In the genomic region with DNA sequence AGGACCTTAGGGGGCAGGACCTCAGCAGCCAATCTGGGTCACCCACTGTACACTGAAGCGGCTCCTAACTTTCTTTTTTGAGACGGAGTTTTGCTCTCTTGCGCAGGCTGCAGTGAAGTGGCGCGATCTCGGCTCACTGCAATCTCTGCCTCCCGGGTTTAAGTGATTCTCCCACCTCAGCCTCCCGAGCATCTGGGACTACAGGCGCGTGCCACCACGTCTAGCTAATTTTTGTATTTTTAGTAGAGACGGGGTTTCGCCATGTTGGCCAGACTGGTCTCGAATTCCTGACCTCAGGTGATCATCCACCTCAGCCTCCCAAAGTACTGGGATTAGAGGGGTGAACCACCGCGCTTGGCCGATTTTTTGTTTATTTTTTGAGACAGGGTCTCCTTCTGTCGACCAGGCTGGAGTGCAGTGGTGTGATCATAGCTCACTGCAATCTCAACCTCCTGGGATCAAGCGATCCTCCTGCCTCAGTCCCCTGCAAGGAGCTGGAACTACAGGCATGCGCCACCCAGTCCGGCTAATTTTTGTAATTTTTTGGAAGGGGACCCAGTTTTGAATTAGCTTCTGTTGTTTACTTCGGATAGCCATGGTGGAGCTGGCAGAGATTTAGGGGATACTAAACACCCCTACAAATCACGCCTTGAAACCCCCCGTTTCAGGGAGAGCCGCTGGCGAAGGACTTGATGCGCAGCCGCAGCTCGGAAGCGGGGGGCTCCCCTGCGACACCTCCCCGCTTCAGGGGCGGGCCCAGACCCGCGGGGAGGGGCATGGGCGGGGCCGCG, we compare ENCODE assay signal across 8 cellular contexts. TPM values are rescaled to one million over a fixed set of nuclear protein-coding genes. Genes with fewer than 3 reads are reported as not detected.
DNase-seq lines count a peak whose midpoint lies in the region; ATAC-seq, FAIRE-seq and TF ChIP-seq lines count a peak whose summit lies in the region.

No MANE protein-coding gene starts in this region.

- 39% methylated on average over 34 of the region's 38 CpGs for WGBS in GM12878 (ENCODE audit: insufficient coverage, insufficient replicate concordance, low lambda C conversion rate, missing lambda C conversion rate)
- 39% methylated on average over 23 of the region's 38 CpGs for WGBS in right lobe of liver (ENCODE audit: insufficient coverage, low coverage, low lambda C conversion rate, missing lambda C conversion rate)
- 36 to 62% methylated on average over 25 to 38 of the region's 38 CpGs for WGBS in upper lobe of left lung, 2 donors

- DNase-seq in Right ventricle myocardium inferior (ENCODE audit: missing footprints) (peak; percentile 92), cardiac septum (ENCODE audit: low spot score) (no peak), GM12878 (ENCODE audit: low read depth, low spot score) (no peak), right lobe of liver (no peak), upper lobe of left lung (no peak), KBM-7 (no peak), NCI-H345 treated with DMSO at 0.1 percent for 48 hours (lab: John Stamatoyannopoulos, UW; ENCODE audit: unreplicated experiment) (no peak)
- DNase-seq in activated CD4-positive, alpha-beta T cell treated with anti-CD3 and anti-CD28 coated beads for 1 hour = no peak

- TF ChIP-seq EP300 in GM12878 (IDR thresholded peaks at IDR 0.05; ENCODE audit: borderline replicate concordance in 1 of 2, control insufficient read depth in 1 of 2, low read depth in 2 of 2, low read length in 2 of 2) (no peak), upper lobe of left lung (IDR thresholded peaks at IDR 0.05) (no peak)

- BruUV-seq in GM12878 (replicated peaks; lab: Mats Ljungman, UMichigan) = no TSS peak

- peak overlapping the region; percentile 85 for H2AFZ ChIP-seq in GM12878 (ENCODE audit: control insufficient read depth, low read depth, low read length)

- POLR2A ChIA-PET in GM12878 (lab: Charles Lee) = interaction anchor here (0.6 to 4.8 kb wide), 13 partner anchors 16 to 409 kb away, joined by 3 to 30 read pairs (median 3); a partner anchor contains a TSS

- CTCF ChIA-PET in GM12878 (lab: Yijun Ruan, JAX) = interaction anchor here (0.8 to 18.5 kb wide), 10 partner anchors 8 to 288 kb away, joined by 3 to 206 read pairs (median 4); a partner anchor contains a TSS

- H3K27ac ChIP-seq in GM12878 (ENCODE audit: control insufficient read depth, insufficient read depth) (peak overlapping the region; percentile 97), right lobe of liver (peak overlapping the region; percentile 91 to 99 (median 92)), upper lobe of left lung (peak overlapping the region; percentile 95 to 99 (median 98))

- ATAC-seq in Right ventricle myocardium inferior (no peak), GM12878 (no peak), right lobe of liver (no peak), upper lobe of left lung (ENCODE audit: low FRiP score in 2 of 2) (no peak)

- SMC1A ChIA-PET in GM12878 (lab: Charles Lee; ENCODE audit: uncharacterized antibody, unreplicated experiment) = interaction anchor here (0.8 to 2.2 kb wide), 8 partner anchors 16 to 238 kb away, joined by 3 to 10 read pairs (median 4); no protein-coding TSS in a partner anchor

- in situ Hi-C loops in GM12878 (cut with MboI) = no loop called here
- in situ Hi-C loops in KBM-7 (cut with MboI; ENCODE audit: low pct_unique_long_range_greater_than_20kb, low sequenced_read_pairs) = no loop called here

- peaks cover 2 to 6% of the 10 kb centered on the region in 2 experiments; a peak in 2 of 4 replicates for H3K36me3 ChIP-seq in GM12878 (ENCODE audit: control insufficient read depth in 2 of 2, insufficient read depth in 2 of 2, low read length in 1 of 2)
- H3K36me3 ChIP-seq in right lobe of liver = peaks cover 0 to 3% (median 0%) of the 10 kb centered on the region in 4 donors
- H3K36me3 ChIP-seq in upper lobe of left lung = peaks cover 0 to 7% (median 1%) of the 10 kb centered on the region in 4 donors

- no peak for TF ChIP-seq CTCF in GM12878 (IDR thresholded peaks at IDR 0.05 in 2 of 3, conservative IDR thresholded peaks at IDR 0.05 in 1 of 3; ENCODE audit: control insufficient read depth in 2 of 3, extremely low read depth in 1 of 3, insufficient read depth in 1 of 3, low read depth in 3 of 3, low read length in 3 of 3)
- TF ChIP-seq CTCF in right lobe of liver (IDR thresholded peaks at IDR 0.05) = no peak
- peak in 1 of 6 experiments; percentile 7 for TF ChIP-seq CTCF in upper lobe of left lung (IDR thresholded peaks at IDR 0.05)

- intact Hi-C loops in Right ventricle myocardium inferior (cut with DNase I) (loop anchor here (1.0 to 10.0 kb wide), 2 partner anchors 69 to 179 kb away; a partner anchor contains a TSS), cardiac septum (cut with DNase I) (loop anchor here (2.0 kb wide), 2 partner anchors 73 to 153 kb away; a partner anchor contains a TSS), GM12878 (cut with micrococcal nuclease; ENCODE audit: unreplicated experiment) (no loop called here), right lobe of liver (cut with DNase I) (loop anchor here (5.0 to 10.0 kb wide), 3 partner anchors 69 to 239 kb away; a partner anchor contains a TSS)

- no peak for FAIRE-seq in GM12878 (lab: Jason Lieb, UNC)

- RAD21 ChIA-PET in GM12878 (lab: Charles Lee; ENCODE audit: unreplicated experiment) = interaction anchor here (0.7 to 3.6 kb wide), 7 partner anchors 16 to 240 kb away, joined by 4 to 13 read pairs (median 7); a partner anchor contains a TSS

- H3K4me1 ChIP-seq in GM12878 (ENCODE audit: control insufficient read depth, insufficient read depth, low read length) = peaks cover 13% of the 10 kb centered on the region; the same call in 1 of the 2 replicates
- H3K4me1 ChIP-seq in right lobe of liver = peaks cover 0 to 22% (median 5%) of the 10 kb centered on the region in 4 donors
- H3K4me1 ChIP-seq in upper lobe of left lung = peaks cover 22 to 45% (median 29%) of the 10 kb centered on the region in 4 donors

- H3K79me2 ChIP-seq in GM12878 (ENCODE audit: control insufficient read depth, insufficient read depth, low read length) = peaks cover 44% of the 10 kb centered on the region

- no peaks in the 10 kb centered on the region for H3K9me3 ChIP-seq in GM12878 (replicated peaks; ENCODE audit: control insufficient read depth, insufficient read depth, low read length)
- no peaks in the 10 kb centered on the region for H3K9me3 ChIP-seq in right lobe of liver
- no peaks in the 10 kb centered on the region for H3K9me3 ChIP-seq in upper lobe of left lung

- H4K20me1 ChIP-seq in GM12878 (ENCODE audit: control insufficient read depth, insufficient read depth) = peaks cover 17% of the 10 kb centered on the region

- TF ChIP-seq RAD21 in GM12878 (IDR thresholded peaks at IDR 0.05; ENCODE audit: insufficient read depth, low read depth, low read length) = no peak

- peak overlapping the region; percentile 99 for H3K9ac ChIP-seq in GM12878 (ENCODE audit: control insufficient read depth, insufficient read depth, low read length)

- H3K4me3 ChIP-seq in GM12878 = peak overlapping the region; percentile 89
- peak overlapping the region; percentile 94 to 99 (median 98) for H3K4me3 ChIP-seq in right lobe of liver
- peak overlapping the region; percentile 74 to 99 (median 84) for H3K4me3 ChIP-seq in upper lobe of left lung

- no peak for TF ChIP-seq POLR2A in GM12878 (IDR thresholded peaks at IDR 0.05; ENCODE audit: low read depth, low read length)
- TF ChIP-seq POLR2A in right lobe of liver (IDR thresholded peaks at IDR 0.05) = no peak
- TF ChIP-seq POLR2A in upper lobe of left lung (IDR thresholded peaks at IDR 0.05) = no peak

- peak overlapping the region; percentile 90 for H3K4me2 ChIP-seq in GM12878 (ENCODE audit: control insufficient read depth, insufficient read depth)

- H3K27me3 ChIP-seq in GM12878 (replicated peaks in 1 of 2; ENCODE audit: control insufficient read depth in 2 of 2, insufficient read depth in 2 of 2, low read length in 1 of 2) (no peaks in the 10 kb centered on the region; a peak in 1 of 4 replicates), right lobe of liver (no peaks in the 10 kb centered on the region), upper lobe of left lung (no peaks in the 10 kb centered on the region)

TF ChIP-seq in GM12878, 131 proteins besides CTCF, POLR2A, EP300 and RAD21:
- TF ChIP-seq, protein P1, sequence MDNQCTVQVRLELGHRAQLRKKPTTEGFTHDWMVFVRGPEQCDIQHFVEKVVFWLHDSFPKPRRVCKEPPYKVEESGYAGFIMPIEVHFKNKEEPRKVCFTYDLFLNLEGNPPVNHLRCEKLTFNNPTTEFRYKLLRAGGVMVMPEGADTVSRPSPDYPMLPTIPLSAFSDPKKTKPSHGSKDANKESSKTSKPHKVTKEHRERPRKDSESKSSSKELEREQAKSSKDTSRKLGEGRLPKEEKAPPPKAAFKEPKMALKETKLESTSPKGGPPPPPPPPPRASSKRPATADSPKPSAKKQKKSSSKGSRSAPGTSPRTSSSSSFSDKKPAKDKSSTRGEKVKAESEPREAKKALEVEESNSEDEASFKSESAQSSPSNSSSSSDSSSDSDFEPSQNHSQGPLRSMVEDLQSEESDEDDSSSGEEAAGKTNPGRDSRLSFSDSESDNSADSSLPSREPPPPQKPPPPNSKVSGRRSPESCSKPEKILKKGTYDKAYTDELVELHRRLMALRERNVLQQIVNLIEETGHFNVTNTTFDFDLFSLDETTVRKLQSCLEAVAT (IDR thresholded peaks at IDR 0.05) = peak; percentile 86
- TF ChIP-seq NRF1 (conservative IDR thresholded peaks at IDR 0.05; ENCODE audit: low read depth, low read length) (peak; percentile 65), IKZF2 (IDR thresholded peaks at IDR 0.05) (no peak), GATAD2B (conservative IDR thresholded peaks at IDR 0.05; ENCODE audit: low read depth) (no peak)

RNA-seq across cellular contexts. Expression of a gene that starts 1.5 kb away (rescaled TPM):
- total RNA-seq in Right ventricle myocardium inferior (47.3 TPM), cardiac septum (53.1 TPM), GM12878 (2014; rRNA removed) (74.7 and 82.6 TPM in 2 replicates), GM12878 (2014; rRNA removed; fragmentation: Illumina TruSeq; extraction: Trizol) (48.7 and 51.9 TPM in 2 replicates), GM12878 (2021) (65.6 and 74.6 TPM in 2 replicates), right lobe of liver (10 to 100 TPM; 27.8 to 44.1 (median 33.2) TPM), upper lobe of left lung (100 to 1,000 TPM in 2 of 6 donors, 10 to 100 TPM in 4; 78.0 to 289 (median 89.7) TPM)
- total RNA-seq in GM12878 (2013; cell fraction: nucleolus; rRNA removed) = 277 and 336 TPM in 2 replicates
- 44.7 TPM for polyA plus RNA-seq in GM12878 (2011; ENCODE audit: low read depth)
- polyA plus RNA-seq in GM12878 (2011; rRNA removed) (87.8 and 169 TPM in 2 replicates), GM12878 (2014; fragmentation: Illumina TruSeq; extraction: Trizol) (52.7 and 89.4 TPM in 2 replicates), GM12878 (2014; fragmentation: Nextera tagmentation; extraction: Ambion mirVana) (1 to 10 TPM; 3.3 to 5.8 TPM), GM12878 (2014; rRNA removed) (82.5 and 85.3 TPM in 2 replicates), GM12878 (2016; fragmentation: Nextera tagmentation; extraction: Ambion mirVana) (10 to 100 TPM; 52.0 to 57.8 TPM)
- polyA plus RNA-seq in GM12878 (2011; cell fraction: cytosol; rRNA removed) = 159 and 189 TPM in 2 replicates
- polyA plus RNA-seq in GM12878 (2011; cell fraction: nucleus; rRNA removed) = 635 and 789 TPM in 2 replicates
- 66.4 and 95.1 TPM in 2 replicates for polyA plus RNA-seq in GM12878 (2012)
- 134 and 186 TPM in 2 replicates for polyA minus RNA-seq in GM12878 (2011; rRNA and poly(A)+ RNA removed)
- 46.2 and 48.2 TPM in 2 replicates for polyA minus RNA-seq in GM12878 (2011; cell fraction: cytosol; rRNA and poly(A)+ RNA removed)
- polyA minus RNA-seq in GM12878 (2011; cell fraction: nucleus; rRNA and poly(A)+ RNA removed) = 239 and 320 TPM in 2 replicates
